23 cellular contexts compared by ENCODE assay signal in the genomic region with DNA sequence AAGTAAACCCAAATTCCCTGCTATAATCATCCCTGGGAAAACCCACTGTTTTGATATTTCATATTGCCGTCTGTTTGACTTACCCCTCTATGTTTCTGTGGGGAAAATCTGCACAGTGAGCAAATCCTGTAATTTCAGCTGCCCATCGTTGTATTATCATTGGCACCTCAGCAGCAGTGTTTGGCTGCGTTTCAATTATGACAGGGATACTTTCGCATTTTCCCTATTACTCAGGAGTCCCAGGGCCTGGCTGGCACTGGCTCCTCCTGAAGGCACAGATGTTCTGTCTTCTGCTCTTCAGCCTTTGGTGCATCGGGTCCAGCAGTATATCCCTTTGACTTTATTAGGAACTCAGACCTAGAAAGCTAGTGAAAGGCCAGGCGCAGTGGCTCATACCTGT. TPM values are rescaled to one million over a fixed set of nuclear protein-coding genes. Genes with fewer than 3 reads are reported as not detected.
DNase-seq lines count a peak whose midpoint lies in the region; TF ChIP-seq lines count a peak whose summit lies in the region.
"Had no signal": no experiment of that assay in that cellular context is flagged by ENCODE, and none has a peak within 500 bp of the region (broad histone marks: within the 10 kb centered on the region; RNA-seq: fewer than 3 reads in every experiment).

No MANE protein-coding gene starts in this region.

- H3K9me2 ChIP-seq in MM.1S (replicated peaks; ENCODE audit: insufficient read depth, low read length): no peaks in the 10 kb centered on the region

- no peaks in the 10 kb centered on the region for H4K20me1 ChIP-seq in MM.1S (ENCODE audit: insufficient read depth, low read length)

- H3K27ac ChIP-seq in stomach: no peak overlapping the region
- H3K27ac ChIP-seq in MM.1S (ENCODE audit: low read length): no peak overlapping the region
- H3K27ac ChIP-seq: cardiac muscle cell, tibial artery had no signal

- H3K27me3 ChIP-seq in stomach (no peaks in the 10 kb centered on the region), MM.1S (replicated peaks; ENCODE audit: insufficient read depth, low read length) (no peaks in the 10 kb centered on the region)
- H3K27me3 ChIP-seq: cardiac muscle cell, tibial artery had no signal

- no peak for TF ChIP-seq EP300 in stomach (IDR thresholded peaks at IDR 0.05)

- intact Hi-C loops in stomach (cut with DNase I; ENCODE audit: low total_unique reads): no loop called here

- DNase-seq in AG20443 (ENCODE audit: low spot score) (peak; percentile 32), NCI-H1105 treated with DMSO at 0.1 percent for 48 hours (lab: John Stamatoyannopoulos, UW) (peak; percentile 50), astrocyte of the hippocampus (ENCODE audit: low read depth, low spot score) (peak; percentile 62), fibroblast of the conjunctiva (ENCODE audit: low read depth) (peak; percentile 30), stomach (no peak), amygdala (lab: John Stamatoyannopoulos, UW) (no peak), MM.1S (no peak), iPS-NIHi11 (ENCODE audit: low spot score) (no peak)
- DNase-seq: activated CD4-positive, alpha-beta T cell treated with anti-CD3 and anti-CD28 coated beads, Interleukin-2, amount 10 ng/mL, durations not matched to agents 24 days and 14 days; GOT3; KBM-7; NCI-H1092; NCI-H524 treated with DMSO at 0.1 percent for 48 hours; nephron progenitor cell; posterior cingulate gyrus; stimulated activated CD4-positive, alpha-beta T cell treated with anti-CD3 and anti-CD28 coated beads, Interleukin-1b, Interleukin-23, amount 100 ng/mL, for 48 hours; stimulated activated naive CD4-positive, alpha-beta T cell treated with Interleukin-2 at 50 U/mL for 16 hours; T-cell; tibial artery had no signal

- H3F3A ChIP-seq in MM.1S (ENCODE audit: insufficient read depth, low read length): no peaks in the 10 kb centered on the region

- TF ChIP-seq CTCF in stomach (IDR thresholded peaks at IDR 0.05): no peak
- TF ChIP-seq CTCF in MM.1S (IDR thresholded peaks at IDR 0.05; ENCODE audit: low read length): no peak

- H3K79me2 ChIP-seq in MM.1S (ENCODE audit: low read length): no peaks in the 10 kb centered on the region

- H3K4me3 ChIP-seq in stomach: no peak overlapping the region
- no peak overlapping the region for H3K4me3 ChIP-seq in MM.1S (ENCODE audit: low read length)
- H3K4me3 ChIP-seq: cardiac muscle cell, GM12878, tibial artery had no signal

- H3K9me3 ChIP-seq in stomach (no peaks in the 10 kb centered on the region), MM.1S (replicated peaks; ENCODE audit: insufficient read depth, low read length) (no peaks in the 10 kb centered on the region)
- H3K9me3 ChIP-seq: tibial artery had no signal

- H3K4me1 ChIP-seq in stomach: no peaks in the 10 kb centered on the region
- no peaks in the 10 kb centered on the region for H3K4me1 ChIP-seq in MM.1S (ENCODE audit: low read length)

- no peak overlapping the region for H3K4me2 ChIP-seq in MM.1S (ENCODE audit: low read depth, low read length)

- H3K36me3 ChIP-seq in stomach: no peaks in the 10 kb centered on the region
- H3K36me3 ChIP-seq in MM.1S (replicated peaks; ENCODE audit: insufficient read depth, low read length): no peaks in the 10 kb centered on the region
- H3K36me3 ChIP-seq: cardiac muscle cell, tibial artery had no signal

- WGBS in stomach, 5 donors: 81 to 86% (median 84%) methylated on average over 6 of the region's 6 CpGs

- TF ChIP-seq POLR2A in stomach (IDR thresholded peaks at IDR 0.05): no peak

- no peak overlapping the region for H3K9ac ChIP-seq in MM.1S (ENCODE audit: low read length)

- H2AFZ ChIP-seq in MM.1S (ENCODE audit: low read length): no peak overlapping the region

RNA-seq across cellular contexts. Expression of a gene that starts 12.2 kb away (rescaled TPM):
- not detected for total RNA-seq in stomach
- 1 to 10 TPM in 2 of 3 donors, under 1 TPM in 1; 0.46 to 2.4 (median 1.4) TPM for polyA plus RNA-seq in stomach
- total RNA-seq: activated CD4-positive, alpha-beta T cell treated with anti-CD3 and anti-CD28 coated beads, Interleukin-2, amount 10 ng/mL, durations not matched to agents 24 days and 14 days; activated T-helper 2 cell treated with anti-CD3 and anti-CD28 coated beads, Interferon-gamma antibody, Interleukin-2, Interleukin-4, amounts not matched to agents 10 μg/mL and 5 μg/mL and 100 μg/mL, durations not matched to agents 14 hours and 24 hours and 36 hours; cardiac muscle cell; GM12878; left lobe of liver; T-cell had no signal
- polyA plus RNA-seq: cardiac muscle cell had no signal

RNA-seq across cellular contexts. Expression of a gene that starts 43.6 kb away (rescaled TPM):
- total RNA-seq in stomach: 1 to 10 TPM in 2 of 5 donors, under 1 TPM in 2, not detected in 1; 0.45 to 7.0 (median 1.5) TPM
- 10 to 100 TPM in 1 of 3 donors, 1 to 10 TPM in 1, under 1 TPM in 1; 0.83 to 37.5 (median 1.7) TPM for polyA plus RNA-seq in stomach
- total RNA-seq: activated CD4-positive, alpha-beta T cell treated with anti-CD3 and anti-CD28 coated beads, Interleukin-2, amount 10 ng/mL, durations not matched to agents 24 days and 14 days; activated T-helper 2 cell treated with anti-CD3 and anti-CD28 coated beads, Interferon-gamma antibody, Interleukin-2, Interleukin-4, amounts not matched to agents 10 μg/mL and 5 μg/mL and 100 μg/mL, durations not matched to agents 14 hours and 24 hours and 36 hours; cardiac muscle cell; GM12878; left lobe of liver; T-cell had no signal
- polyA plus RNA-seq: cardiac muscle cell had no signal

Comparison
In these comparisons a context has a peak if more than half of its experiments do, and no peak if none do; other contexts are left out.
1. DNase-seq: peak in AG20443 (single experiment), NCI-H1105 treated with DMSO at 0.1 percent for 48 hours (single experiment), astrocyte of the hippocampus (single experiment) and fibroblast of the conjunctiva (single experiment); none in stomach (single experiment), amygdala (0 of 56), MM.1S (single experiment) and iPS-NIHi11 (single experiment).